Comparison of ENCODE assay signal across 11 cellular contexts in genomic region chr2:85994421-85994777, GRCh38.
A peak's percentile ranks its signal among the peaks of the same experiment; 100 is the strongest.
DNase-seq lines count a peak whose midpoint lies in the region; ATAC-seq and TF ChIP-seq lines count a peak whose summit lies in the region.
"Had no signal": no experiment of that assay in that cellular context is flagged by ENCODE, and none has a peak within 500 bp of the region (broad histone marks: within the 10 kb centered on the region; RNA-seq: fewer than 3 reads in every experiment).

No MANE protein-coding gene starts in this region.

- no peak for TF ChIP-seq POLR2A in spleen (IDR thresholded peaks at IDR 0.05)

- no peak for TF ChIP-seq RAD21 in SK-N-SH (IDR thresholded peaks at IDR 0.05; ENCODE audit: low read length)

- H2AFZ ChIP-seq in SK-N-SH (ENCODE audit: low read depth): peak overlapping the region; percentile 44; the same call in 1 of the 2 replicates

- H3F3A ChIP-seq in SK-N-SH (replicated peaks; ENCODE audit: insufficient read depth): peaks cover 9% of the 10 kb centered on the region

- CTCF ChIA-PET in SK-N-SH (lab: Yijun Ruan, JAX): interaction anchor here (0.8 to 0.9 kb wide), 2 partner anchors 85 to 105 kb away, joined by 3 to 4 read pairs; partner anchors contain the start of gene ST3GAL5
- CTCF ChIA-PET in activated CD8-positive, alpha-beta T cell treated with anti-CD3 and anti-CD28 coated beads for 36 hours (lab: Charles Lee): interaction anchor here (0.7 to 3.6 kb wide), 8 partner anchors 9 to 286 kb away, joined by 3 to 13 read pairs (median 3); partner anchors contain the start of gene ST3GAL5

- intact Hi-C loops in activated CD8-positive, alpha-beta T cell treated with anti-CD3 and anti-CD28 coated beads for 36 hours (cut with micrococcal nuclease): no loop called here
- intact Hi-C loops in spleen (cut with DNase I; ENCODE audit: low total_unique reads): no loop called here

- 87% methylated on average over 3 of the region's 3 CpGs for WGBS in SK-N-SH (ENCODE audit: low lambda C conversion rate)
- WGBS in spleen, 5 donors: 43 to 60% (median 55%) methylated on average over 3 of the region's 3 CpGs

- 0 out of 2 replicates have a peak overlapping the region, but pooled peaks have one; percentile 18 for H3K4me2 ChIP-seq in SK-N-SH

- no peak for ATAC-seq in SK-N-SH treated with all-trans-retinoic acid at 6 μM for 48 hours
- peak; percentile 6 for ATAC-seq in HG02870 (IDR thresholded peaks at IDR 0.05; ENCODE audit: unreplicated experiment)
- ATAC-seq in activated CD8-positive, alpha-beta T cell treated with anti-CD3 and anti-CD28 coated beads for 36 hours: peak; percentile 22

- DNase-seq in SK-N-SH (no peak), spleen (peak; percentile 39), NCI-H526 (lab: John Stamatoyannopoulos, UW) (no peak), C1 segment of cervical spinal cord (lab: John Stamatoyannopoulos, UW) (no peak), cortex of kidney (lab: John Stamatoyannopoulos, UW) (no peak)
- DNase-seq in activated CD8-positive, alpha-beta T cell treated with anti-CD3 and anti-CD28 coated beads for 36 hours: no peak

- H4K20me1 ChIP-seq in SK-N-SH (ENCODE audit: insufficient read depth): no peaks in the 10 kb centered on the region

- H3K27me3 ChIP-seq in SK-N-SH (ENCODE audit: insufficient read depth): no peaks in the 10 kb centered on the region
- no peaks in the 10 kb centered on the region for H3K27me3 ChIP-seq in spleen (replicated peaks in 1 of 7)
- H3K27me3 ChIP-seq: right lobe of liver, tibial nerve had no signal

- no peaks in the 10 kb centered on the region for H3K27me3 Mint-ChIP-seq in activated CD8-positive, alpha-beta T cell treated with anti-CD3 and anti-CD28 coated beads for 36 hours

- H3K4me1 Mint-ChIP-seq in activated CD8-positive, alpha-beta T cell treated with anti-CD3 and anti-CD28 coated beads for 36 hours (ENCODE audit: low read depth): peaks cover 49% of the 10 kb centered on the region

- H3K4me1 ChIP-seq in SK-N-SH (ENCODE audit: control insufficient read depth in 1 of 2, insufficient read depth in 2 of 2, low read depth in 1 of 2, low read length in 1 of 2) (peaks cover 18 to 35% of the 10 kb centered on the region in 2 experiments; a peak in 3 of 4 replicates), spleen (peaks cover 52 to 69% (median 68%) of the 10 kb centered on the region in 6 donors)

- no peaks in the 10 kb centered on the region for H3K36me3 ChIP-seq in SK-N-SH (replicated peaks in 1 of 2; ENCODE audit: control insufficient read depth in 1 of 2, insufficient read depth in 2 of 2, low read length in 1 of 2)
- H3K36me3 ChIP-seq in spleen: no peaks in the 10 kb centered on the region
- H3K36me3 ChIP-seq: right lobe of liver, tibial nerve had no signal

- H3K36me3 Mint-ChIP-seq in activated CD8-positive, alpha-beta T cell treated with anti-CD3 and anti-CD28 coated beads for 36 hours (ENCODE audit: low read depth): no peaks in the 10 kb centered on the region

- no peak for TF ChIP-seq CTCF in SK-N-SH (IDR thresholded peaks at IDR 0.05)
- no peak for TF ChIP-seq CTCF in activated CD8-positive, alpha-beta T cell treated with anti-CD3 and anti-CD28 coated beads for 36 hours (IDR thresholded peaks at IDR 0.05)
- no peak for TF ChIP-seq CTCF in spleen (IDR thresholded peaks at IDR 0.05 in 8 of 11, conservative IDR thresholded peaks at IDR 0.05 in 3 of 11)

- H3K9me3 ChIP-seq in SK-N-SH: no peaks in the 10 kb centered on the region
- no peaks in the 10 kb centered on the region for H3K9me3 ChIP-seq in spleen
- H3K9me3 ChIP-seq: right lobe of liver, tibial nerve had no signal

- H3K27ac ChIP-seq in SK-N-SH (ENCODE audit: low read depth in 2 of 2, low read length in 1 of 2) (peak overlapping the region in 1 of 2 experiments; percentile 13; a peak in 1 of 4 replicates), spleen (peak overlapping the region in 7 of 8 donors; percentile 58 to 92 (median 81))
- H3K27ac ChIP-seq: 22Rv1 had no signal

- H3K4me3 ChIP-seq in SK-N-SH (ENCODE audit: low read depth in 2 of 2, low read length in 1 of 2): no peak overlapping the region
- no peak overlapping the region for H3K4me3 ChIP-seq in spleen
- H3K4me3 ChIP-seq: right lobe of liver, tibial nerve had no signal

- no peaks in the 10 kb centered on the region for H3K9me3 Mint-ChIP-seq in activated CD8-positive, alpha-beta T cell treated with anti-CD3 and anti-CD28 coated beads for 36 hours

- peak overlapping the region; percentile 79 for H3K27ac Mint-ChIP-seq in activated CD8-positive, alpha-beta T cell treated with anti-CD3 and anti-CD28 coated beads for 36 hours

- TF ChIP-seq EP300 in SK-N-SH (IDR thresholded peaks at IDR 0.05; ENCODE audit: borderline replicate concordance in 1 of 2, low read depth in 1 of 2, low read length in 1 of 2): no peak

- POLR2A ChIA-PET in SK-N-SH (lab: Yijun Ruan, JAX): no interaction called here
- POLR2A ChIA-PET in activated CD8-positive, alpha-beta T cell treated with anti-CD3 and anti-CD28 coated beads for 36 hours (lab: Charles Lee): interaction anchor here (0.7 to 1.3 kb wide), 5 partner anchors 9 to 107 kb away, joined by 3 to 4 read pairs (median 3); no protein-coding TSS in a partner anchor

- no peak overlapping the region for H3K9ac ChIP-seq in SK-N-SH

- no peak overlapping the region for H3K4me3 Mint-ChIP-seq in activated CD8-positive, alpha-beta T cell treated with anti-CD3 and anti-CD28 coated beads for 36 hours

- H3K79me2 ChIP-seq in SK-N-SH (ENCODE audit: insufficient read depth): no peaks in the 10 kb centered on the region

- H3K9me2 ChIP-seq in SK-N-SH: no peaks in the 10 kb centered on the region

TF ChIP-seq in SK-N-SH, 30 proteins besides CTCF, POLR2A, EP300 and RAD21 (continues in another document):
- TF ChIP-seq RXRA (IDR thresholded peaks at IDR 0.05; ENCODE audit: borderline replicate concordance, low read depth): no peak
- TF ChIP-seq GATA2 (CRISPR knock-in tag; IDR thresholded peaks at IDR 0.05): no peak
- TF ChIP-seq USF1 (IDR thresholded peaks at IDR 0.05; ENCODE audit: borderline replicate concordance, low read depth): no peak
- no peak for TF ChIP-seq FOXJ3 (CRISPR knock-in tag; IDR thresholded peaks at IDR 0.05)

TF ChIP-seq in SK-N-SH treated with all-trans-retinoic acid at 6 μM for 48 hours, 23 proteins besides CTCF, POLR2A, EP300 and RAD21:
- TF ChIP-seq ZC3H10 (CRISPR knock-in tag; IDR thresholded peaks at IDR 0.05) (no peak), ZFP3 (CRISPR knock-in tag; IDR thresholded peaks at IDR 0.05) (no peak), CSDC2 (CRISPR knock-in tag; IDR thresholded peaks at IDR 0.05) (no peak), POU6F1 (CRISPR knock-in tag; IDR thresholded peaks at IDR 0.05; ENCODE audit: borderline replicate concordance, low read depth) (no peak), ESRRG (CRISPR knock-in tag; IDR thresholded peaks at IDR 0.05) (no peak), BACH2 (CRISPR knock-in tag; IDR thresholded peaks at IDR 0.05; ENCODE audit: borderline replicate concordance) (no peak)
